Comparison of ENCODE assay signal across 19 cellular contexts in the genomic region with DNA sequence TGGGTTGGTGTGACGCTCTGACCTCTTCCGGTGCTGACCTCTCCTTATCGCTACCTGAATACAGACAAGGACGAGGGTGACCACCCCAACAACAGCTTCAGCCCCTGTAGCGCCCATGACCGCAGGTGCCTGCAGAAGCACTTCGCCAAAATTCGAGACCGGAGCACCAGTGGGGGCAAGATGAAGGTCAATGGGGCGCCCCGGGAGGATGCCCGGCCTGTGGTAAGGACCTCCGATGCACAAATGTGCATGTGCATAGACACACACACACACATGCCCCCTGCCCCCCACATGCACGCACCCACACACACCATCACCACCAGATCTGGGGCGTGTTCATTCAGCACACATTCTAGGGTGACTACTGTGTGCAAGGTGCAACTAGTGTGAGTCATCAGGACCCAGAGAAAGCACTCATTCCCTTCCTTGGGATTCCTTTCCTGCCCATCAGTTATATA. TPM values are rescaled to one million over a fixed set of nuclear protein-coding genes. Genes with fewer than 3 reads are reported as not detected.
DNase-seq lines count a peak whose midpoint lies in the region; ATAC-seq and TF ChIP-seq lines count a peak whose summit lies in the region.
"Had no signal": no experiment of that assay in that cellular context is flagged by ENCODE, and none has a peak within 500 bp of the region (broad histone marks: within the 10 kb centered on the region; RNA-seq: fewer than 3 reads in every experiment).

No MANE protein-coding gene starts in this region.

- H3F3A ChIP-seq in SK-N-SH (replicated peaks; ENCODE audit: insufficient read depth): peaks cover 25% of the 10 kb centered on the region

- H3K4me1 ChIP-seq in SK-N-SH (ENCODE audit: control insufficient read depth in 1 of 2, insufficient read depth in 2 of 2, low read depth in 1 of 2, low read length in 1 of 2) (peaks cover 31 to 67% of the 10 kb centered on the region in 2 experiments), muscle layer of colon (ENCODE audit: insufficient read depth, low read length) (peaks cover 87% of the 10 kb centered on the region), tibial artery (peaks cover 3 to 74% (median 67%) of the 10 kb centered on the region in 4 donors)

- ATAC-seq in SK-N-SH treated with all-trans-retinoic acid at 6 μM for 48 hours: no peak
- ATAC-seq in activated T-helper 17 cell treated with anti-CD3 and anti-CD28 coated beads, Interleukin-2, amount 50 U/mL, for 72 hours (replicated peaks): no peak
- ATAC-seq in GM19463 (IDR thresholded peaks at IDR 0.05; ENCODE audit: unreplicated experiment): no peak

- H3K4me3 ChIP-seq in SK-N-SH (ENCODE audit: low read depth in 2 of 2, low read length in 1 of 2) (no peak overlapping the region), coronary artery (peak overlapping the region; percentile 22), muscle layer of colon (ENCODE audit: low read depth in 1 of 2, low read length in 2 of 2) (peak overlapping the region in 1 of 2 donors; percentile 12), tibial artery (no peak overlapping the region)
- H3K4me3 ChIP-seq: cardiac muscle cell, testis had no signal

- TF ChIP-seq CTCF in SK-N-SH (IDR thresholded peaks at IDR 0.05): no peak
- TF ChIP-seq CTCF in coronary artery (IDR thresholded peaks at IDR 0.05): no peak
- no peak for TF ChIP-seq CTCF in tibial artery (IDR thresholded peaks at IDR 0.05)

- H3K27ac Mint-ChIP-seq in activated T-helper 17 cell treated with anti-CD3 and anti-CD28 coated beads, Interleukin-2, amount 50 U/mL, for 72 hours: no peak overlapping the region
- H3K27ac Mint-ChIP-seq: activated T-cell treated with anti-CD3 and anti-CD28 coated beads, Interleukin-2, amount 50 U/mL, for 72 hours; immature natural killer cell had no signal

- no peak overlapping the region for H3K4me3 Mint-ChIP-seq in activated T-helper 17 cell treated with anti-CD3 and anti-CD28 coated beads, Interleukin-2, amount 50 U/mL, for 72 hours
- H3K4me3 Mint-ChIP-seq: activated T-cell treated with anti-CD3 and anti-CD28 coated beads, Interleukin-2, amount 50 U/mL, for 72 hours; immature natural killer cell had no signal

- H3K27me3 Mint-ChIP-seq in activated T-helper 17 cell treated with anti-CD3 and anti-CD28 coated beads, Interleukin-2, amount 50 U/mL, for 72 hours: no peaks in the 10 kb centered on the region

- H3K27me3 ChIP-seq in SK-N-SH (ENCODE audit: insufficient read depth) (no peaks in the 10 kb centered on the region), muscle layer of colon (ENCODE audit: control insufficient read depth in 1 of 2, insufficient read depth in 2 of 2, low read length in 2 of 2) (no peaks in the 10 kb centered on the region), tibial artery (no peaks in the 10 kb centered on the region)
- H3K27me3 ChIP-seq: cardiac muscle cell, testis had no signal

- H3K79me2 ChIP-seq in SK-N-SH (ENCODE audit: insufficient read depth): peaks cover 22% of the 10 kb centered on the region; the same call in 1 of the 2 replicates

- no peaks in the 10 kb centered on the region for H4K20me1 ChIP-seq in SK-N-SH (ENCODE audit: insufficient read depth)

- whole genome bisulfite sequencing in SK-N-SH (ENCODE audit: low lambda C conversion rate): 76% methylated on average over 11 of the region's 15 CpGs

- H3K27ac ChIP-seq in SK-N-SH (ENCODE audit: low read depth in 2 of 2, low read length in 1 of 2) (peak overlapping the region; percentile 54 to 71; a peak in 3 of 4 replicates), coronary artery (peak overlapping the region; percentile 77 to 86), muscle layer of colon (ENCODE audit: low read depth, low read length) (peak overlapping the region; percentile 92), tibial artery (peak overlapping the region; percentile 80 to 94)
- H3K27ac ChIP-seq: 22Rv1 had no signal

- intact Hi-C loops in tibial artery (cut with DNase I; ENCODE audit: low total_unique reads): no loop called here

- peak overlapping the region; percentile 53 for H3K4me2 ChIP-seq in SK-N-SH

- no peak overlapping the region for H2AFZ ChIP-seq in SK-N-SH (ENCODE audit: low read depth)

- DNase-seq in SK-N-SH (no peak), coronary artery (ENCODE audit: low spot score) (no peak), tibial artery (no peak), NCI-H1417 (lab: John Stamatoyannopoulos, UW) (no peak)
- DNase-seq: activated CD4-positive, CD25-positive, alpha-beta regulatory T cell treated with anti-CD3 and anti-CD28 coated beads, Interleukin-2, amount 50 U/mL, for 72 hours; erythroblast; immature natural killer cell; Karpas-422; NCI-H2081 treated with DMSO at 0.1 percent for 48 hours; NK-92 treated with Interleukin-12 subunit alpha and Interleukin-12 subunit beta, amount 100 ng/mL, for 24 hours; T-helper 1 cell; testis had no signal

- TF ChIP-seq EP300 in SK-N-SH (IDR thresholded peaks at IDR 0.05; ENCODE audit: borderline replicate concordance in 1 of 2, low read depth in 1 of 2, low read length in 1 of 2): no peak

- H3K9me3 Mint-ChIP-seq in activated T-helper 17 cell treated with anti-CD3 and anti-CD28 coated beads, Interleukin-2, amount 50 U/mL, for 72 hours: no peaks in the 10 kb centered on the region
- H3K9me3 Mint-ChIP-seq: activated T-cell treated with anti-CD3 and anti-CD28 coated beads, Interleukin-2, amount 50 U/mL, for 72 hours had no signal

- H3K4me1 Mint-ChIP-seq in activated T-helper 17 cell treated with anti-CD3 and anti-CD28 coated beads, Interleukin-2, amount 50 U/mL, for 72 hours: peaks cover 7% of the 10 kb centered on the region

- H3K9me3 ChIP-seq in SK-N-SH (no peaks in the 10 kb centered on the region), muscle layer of colon (ENCODE audit: low read length) (no peaks in the 10 kb centered on the region), tibial artery (no peaks in the 10 kb centered on the region)
- H3K9me3 ChIP-seq: testis had no signal

- H3K9ac ChIP-seq in SK-N-SH (no peak overlapping the region; the same call in 1 of the 2 replicates), muscle layer of colon (ENCODE audit: low read length) (no peak overlapping the region)

- CTCF ChIA-PET in SK-N-SH (lab: Yijun Ruan, JAX): interaction anchor here (0.9 to 18.2 kb wide), 6 partner anchors 2 to 107 kb away, joined by 3 to 332 read pairs (median 181); a partner anchor contains a TSS

- H3K9me2 ChIP-seq in SK-N-SH: no peaks in the 10 kb centered on the region

- no peak for TF ChIP-seq RAD21 in SK-N-SH (IDR thresholded peaks at IDR 0.05; ENCODE audit: low read length)

- peaks cover 39% of the 10 kb centered on the region for H3K36me3 Mint-ChIP-seq in activated T-helper 17 cell treated with anti-CD3 and anti-CD28 coated beads, Interleukin-2, amount 50 U/mL, for 72 hours (ENCODE audit: low read depth)
- H3K36me3 Mint-ChIP-seq: immature natural killer cell had no signal

- POLR2A ChIA-PET in SK-N-SH (lab: Yijun Ruan, JAX): interaction anchor here (2.7 kb wide), 1 partner anchor 8 kb away, joined by 15 read pairs; no protein-coding TSS in a partner anchor

- H3K36me3 ChIP-seq in SK-N-SH (replicated peaks in 1 of 2; ENCODE audit: control insufficient read depth in 1 of 2, insufficient read depth in 2 of 2, low read length in 1 of 2): peaks cover 11 to 30% of the 10 kb centered on the region in 2 experiments
- peaks cover 63% of the 10 kb centered on the region for H3K36me3 ChIP-seq in muscle layer of colon (ENCODE audit: insufficient read depth, low read length)
- H3K36me3 ChIP-seq in tibial artery: peaks cover 0 to 51% (median 37%) of the 10 kb centered on the region in 3 donors

TF ChIP-seq in SK-N-SH, 30 proteins besides CTCF, POLR2A, EP300 and RAD21 (continues in another document):
- TF ChIP-seq FOSL2 (IDR thresholded peaks at IDR 0.05; ENCODE audit: borderline replicate concordance, low read depth): peak; percentile 53; the same call in 1 of the 2 replicates
- peak; percentile 38; the same call in 1 of the 2 replicates for TF ChIP-seq TCF12 (IDR thresholded peaks at IDR 0.05)
- TF ChIP-seq SIN3A (IDR thresholded peaks at IDR 0.05; ENCODE audit: borderline replicate concordance, low read depth, low read length): no peak
- no peak for TF ChIP-seq RCOR1 (IDR thresholded peaks at IDR 0.05; ENCODE audit: low read length)
- no peak for TF ChIP-seq GABPA (IDR thresholded peaks at IDR 0.05; ENCODE audit: low read depth)
- TF ChIP-seq RFX5 (IDR thresholded peaks at IDR 0.05; ENCODE audit: low read length): no peak

TF ChIP-seq in SK-N-SH treated with all-trans-retinoic acid at 6 μM for 48 hours, 23 proteins besides CTCF, POLR2A, EP300 and RAD21 (continues in another document):
- TF ChIP-seq ZNF565 (CRISPR knock-in tag; conservative IDR thresholded peaks at IDR 0.05; ENCODE audit: low read depth) (no peak), TOX (CRISPR knock-in tag; IDR thresholded peaks at IDR 0.05; ENCODE audit: borderline replicate concordance) (no peak), BACH2 (CRISPR knock-in tag; IDR thresholded peaks at IDR 0.05; ENCODE audit: borderline replicate concordance) (no peak), PPARA (CRISPR knock-in tag; IDR thresholded peaks at IDR 0.05; ENCODE audit: borderline replicate concordance) (no peak), ZFP3 (CRISPR knock-in tag; IDR thresholded peaks at IDR 0.05) (no peak)

RNA-seq across cellular contexts. Expression of a gene that starts 9.7 kb away (rescaled TPM):
- 101 and 128 TPM in 2 replicates for polyA plus RNA-seq in SK-N-SH (2012; rRNA removed)
- polyA plus RNA-seq in SK-N-SH (2012; cell fraction: cytosol; rRNA removed): 92.5 and 132 TPM in 2 replicates
- polyA plus RNA-seq in SK-N-SH (2012; cell fraction: nucleus; rRNA removed): 60.9 and 69.1 TPM in 2 replicates
- 10 to 100 TPM in 1 of 2 donors, 1 to 10 TPM in 1; 5.3 to 33.8 TPM for total RNA-seq in activated T-helper 17 cell treated with anti-CD3 and anti-CD28 coated beads, Interleukin-2, amount 50 U/mL, for 72 hours

RNA-seq across cellular contexts. Expression of a gene that starts 35.3 kb away (rescaled TPM):
- 20.6 and 23.2 TPM in 2 replicates for polyA plus RNA-seq in SK-N-SH (2012; rRNA removed)
- polyA plus RNA-seq in SK-N-SH (2012; cell fraction: cytosol; rRNA removed): 31.8 and 42.2 TPM in 2 replicates
- 11.8 and 25.8 TPM in 2 replicates for polyA plus RNA-seq in SK-N-SH (2012; cell fraction: nucleus; rRNA removed)
- total RNA-seq in activated T-helper 17 cell treated with anti-CD3 and anti-CD28 coated beads, Interleukin-2, amount 50 U/mL, for 72 hours: 100 to 1,000 TPM; 230 to 257 TPM

RNA-seq across cellular contexts. Expression of a gene that starts 48.5 kb away (rescaled TPM):
- polyA plus RNA-seq in SK-N-SH (2012; rRNA removed): not detected in 2 replicates
- polyA plus RNA-seq in SK-N-SH (2012; cell fraction: cytosol; rRNA removed): 0.01 TPM in 1 of 2 replicates, not detected in the other
- 0.02 TPM in 1 of 2 replicates, not detected in the other for polyA plus RNA-seq in SK-N-SH (2012; cell fraction: nucleus; rRNA removed)
- 10 to 100 TPM in 1 of 2 donors, 1 to 10 TPM in 1; 8.8 to 19.8 TPM for total RNA-seq in activated T-helper 17 cell treated with anti-CD3 and anti-CD28 coated beads, Interleukin-2, amount 50 U/mL, for 72 hours
- total RNA-seq: cardiac muscle cell had no signal
- polyA plus RNA-seq: cardiac muscle cell had no signal
